1 cellular context compared by ENCODE assay signal in genomic region chr19:13849991-13850909, GRCh38.
TF ChIP-seq lines count a peak whose summit lies in the region.

No MANE protein-coding gene starts in this region.

TF ChIP-seq in K562, 482 proteins besides CTCF, POLR2A, EP300 and RAD21 (continued from another document and continues in another):
- TF ChIP-seq NEUROD1 (IDR thresholded peaks at IDR 0.05; ENCODE audit: borderline replicate concordance, low read depth, low read length, partially characterized antibody) (peak; percentile 13), CHD7 (IDR thresholded peaks at IDR 0.05; ENCODE audit: low read depth, low read length) (no peak), ZNF41 (CRISPR knock-in tag; conservative IDR thresholded peaks at IDR 0.05) (no peak), CREM (IDR thresholded peaks at IDR 0.05; ENCODE audit: low read depth) (0 out of 2 replicates have a peak, but pooled peaks have one; percentile 5), ID3 (CRISPR knock-in tag; IDR thresholded peaks at IDR 0.05) (no peak), ID3 (tag; IDR thresholded peaks at IDR 0.05) (no peak), ZBTB11 (CRISPR knock-in tag; IDR thresholded peaks at IDR 0.05) (0 out of 6 replicates have a peak, but pooled peaks of 1 of the 3 experiments have one; percentile 22), MBD2 (IDR thresholded peaks at IDR 0.05; ENCODE audit: borderline replicate concordance, low read depth) (peak; percentile 34; the same call in 1 of the 2 replicates), MTA1 (IDR thresholded peaks at IDR 0.05; ENCODE audit: borderline replicate concordance) (no peak), ATF3 (IDR thresholded peaks at IDR 0.05) (peak; percentile 51), ATF3 (CRISPR knock-in tag; conservative IDR thresholded peaks at IDR 0.05) (no peak), GATAD2B (IDR thresholded peaks at IDR 0.05; ENCODE audit: borderline replicate concordance) (peak; percentile 96), FOXJ2 (tag; IDR thresholded peaks at IDR 0.05) (peak; percentile 99), ZNF717 (CRISPR knock-in tag; IDR thresholded peaks at IDR 0.05) (no peak), PHB (CRISPR knock-in tag; IDR thresholded peaks at IDR 0.05) (0 out of 2 replicates have a peak, but pooled peaks have one; percentile 77), CBX2 (IDR thresholded peaks at IDR 0.05; ENCODE audit: insufficient read depth, low read length, poor library complexity, severe bottlenecking) (no peak), GABPB1 (CRISPR knock-in tag; IDR thresholded peaks at IDR 0.05) (peak; percentile 27; the same call in 1 of the 2 replicates), ZNF586 (CRISPR knock-in tag; conservative IDR thresholded peaks at IDR 0.05) (no peak), ATF7 (IDR thresholded peaks at IDR 0.05) (peak; percentile 55), KAT8 (IDR thresholded peaks at IDR 0.05; ENCODE audit: low read depth) (no peak), CREB3 (tag; conservative IDR thresholded peaks at IDR 0.05; ENCODE audit: low read depth) (0 out of 2 replicates have a peak, but pooled peaks have one; percentile 44), PRDM10 (IDR thresholded peaks at IDR 0.05; ENCODE audit: partially characterized antibody) (peak; percentile 35), CC2D1A (IDR thresholded peaks at IDR 0.05) (no peak)
